10 cellular contexts compared by ENCODE assay signal in genomic region chr10:50397312-50398140, GRCh38.
DNase-seq lines count a peak whose midpoint lies in the region; ATAC-seq, FAIRE-seq and TF ChIP-seq lines count a peak whose summit lies in the region.
"Had no signal": no experiment of that assay in that cellular context is flagged by ENCODE, and none has a peak within 500 bp of the region (broad histone marks: within the 10 kb centered on the region; RNA-seq: fewer than 3 reads in every experiment).

No MANE protein-coding gene starts in this region.

- DNase-seq in SK-N-SH (no peak), IMR-90 (no peak), RCC 7860 (ENCODE audit: low spot score) (no peak), progenitor cell of endocrine pancreas (ENCODE audit: low spot score, unreplicated experiment) (no peak), NCI-H524 treated with DMSO at 0.1 percent for 48 hours (lab: John Stamatoyannopoulos, UW) (no peak)
- DNase-seq: pancreas had no signal

- dilution Hi-C loops in IMR-90 (cut with HindIII; ENCODE audit: low sequenced_read_pairs, unreplicated experiment), result no loop called here

- peak overlapping the region; percentile 10; the same call in 1 of the 2 replicates for H3K4ac ChIP-seq in IMR-90 (ENCODE audit: low read depth, low read length)

- H2AK5ac ChIP-seq in IMR-90 (ENCODE audit: low read depth, low read length), result peak overlapping the region; percentile 77; the same call in 1 of the 2 replicates

- H2BK15ac ChIP-seq in IMR-90 (ENCODE audit: low read depth, low read length), result no peak overlapping the region

- peaks cover 0 to 3% of the 10 kb centered on the region in 2 experiments for H3K36me3 ChIP-seq in SK-N-SH (replicated peaks in 1 of 2; ENCODE audit: control insufficient read depth in 1 of 2, insufficient read depth in 2 of 2, low read length in 1 of 2)
- no peaks in the 10 kb centered on the region for H3K36me3 ChIP-seq in IMR-90 (ENCODE audit: control insufficient read depth, insufficient read depth, low read length)
- H3K36me3 ChIP-seq in mesodermal cell (ENCODE audit: control insufficient read depth, insufficient read depth, low read length), result no peaks in the 10 kb centered on the region
- H3K36me3 ChIP-seq: pancreas had no signal

- 0 out of 2 replicates have a peak overlapping the region, but pooled peaks have one; percentile 25 for H2BK20ac ChIP-seq in IMR-90 (ENCODE audit: low read depth, low read length)

- H3K27me3 ChIP-seq in SK-N-SH (ENCODE audit: insufficient read depth) (no peaks in the 10 kb centered on the region), IMR-90 (ENCODE audit: control insufficient read depth, insufficient read depth, low read length) (no peaks in the 10 kb centered on the region)
- H3K27me3 ChIP-seq: pancreas had no signal

- intact Hi-C loops in IMR-90 (cut with micrococcal nuclease), result no loop called here

- no peak overlapping the region for H3K4me3 ChIP-seq in SK-N-SH (ENCODE audit: low read depth in 2 of 2, low read length in 1 of 2)
- H3K4me3 ChIP-seq in IMR-90 (ENCODE audit: insufficient read depth, low read depth, low read length), result no peak overlapping the region
- H3K4me3 ChIP-seq in mesodermal cell (ENCODE audit: extremely low read depth, insufficient read depth, low read length, poor library complexity, severe bottlenecking), result no peak overlapping the region
- H3K4me3 ChIP-seq: pancreas had no signal

- TF ChIP-seq EP300 in SK-N-SH (IDR thresholded peaks at IDR 0.05; ENCODE audit: borderline replicate concordance in 1 of 2, low read depth in 1 of 2, low read length in 1 of 2), result no peak

- TF ChIP-seq RAD21 in SK-N-SH (IDR thresholded peaks at IDR 0.05; ENCODE audit: low read length) (no peak), IMR-90 (IDR thresholded peaks at IDR 0.05; ENCODE audit: low read length) (no peak)

- FAIRE-seq in RCC 7860 (lab: Jason Lieb, UNC), result no peak
- FAIRE-seq: pancreas had no signal

- H3K4me1 ChIP-seq in SK-N-SH (ENCODE audit: control insufficient read depth in 1 of 2, insufficient read depth in 2 of 2, low read depth in 1 of 2, low read length in 1 of 2), result peaks cover 0 to 13% of the 10 kb centered on the region in 2 experiments; a peak in 2 of 4 replicates
- H3K4me1 ChIP-seq in IMR-90 (ENCODE audit: control insufficient read depth, insufficient read depth, low read length), result peaks cover 8% of the 10 kb centered on the region
- H3K4me1 ChIP-seq in mesodermal cell (ENCODE audit: control insufficient read depth, insufficient read depth, low read length, poor library complexity, severe bottlenecking), result peaks cover 29% of the 10 kb centered on the region

- CTCF ChIA-PET in SK-N-SH (lab: Yijun Ruan, JAX) (interaction anchor here (0.6 to 0.7 kb wide), 2 partner anchors 11 to 22 kb away, joined by 3 read pairs; no protein-coding TSS in a partner anchor), IMR-90 (lab: Yijun Ruan, JAX) (no interaction called here)

- H3K9me2 ChIP-seq in SK-N-SH, result no peaks in the 10 kb centered on the region

- peak overlapping the region; percentile 34; the same call in 1 of the 2 replicates for H4K91ac ChIP-seq in IMR-90 (ENCODE audit: insufficient read depth, low read depth, low read length)

- ATAC-seq in SK-N-SH treated with all-trans-retinoic acid at 6 μM for 48 hours, result no peak
- ATAC-seq in GM21825 (IDR thresholded peaks at IDR 0.05; ENCODE audit: unreplicated experiment), result peak; percentile 39
- no peak; the same call in 1 of the 2 replicates for ATAC-seq in IMR-90 (ENCODE audit: low read depth)
- ATAC-seq: pancreas had no signal

- peaks cover 46% of the 10 kb centered on the region for H3K79me2 ChIP-seq in SK-N-SH (ENCODE audit: insufficient read depth)

- H2BK120ac ChIP-seq in IMR-90 (ENCODE audit: low read depth, low read length), result peak overlapping the region; percentile 19; the same call in 1 of the 2 replicates

- H3K27ac ChIP-seq in SK-N-SH (ENCODE audit: low read depth in 2 of 2, low read length in 1 of 2) (0 out of 4 replicates have a peak overlapping the region, but pooled peaks of 1 of the 2 experiments have one; percentile 16), IMR-90 (ENCODE audit: insufficient read depth, low read length) (no peak overlapping the region), mesodermal cell (ENCODE audit: low read depth, low read length, severe bottlenecking) (peak overlapping the region; percentile 13)
- H3K27ac ChIP-seq: 22Rv1, pancreas had no signal

- H3K56ac ChIP-seq in IMR-90 (ENCODE audit: extremely low read depth, insufficient read depth, low read length), result peak overlapping the region; percentile 35; the same call in 1 of the 2 replicates

- no peak for TF ChIP-seq POLR2A in IMR-90 (IDR thresholded peaks at IDR 0.05; ENCODE audit: low read depth, low read length)

- H2AK9ac ChIP-seq in IMR-90 (replicated peaks; ENCODE audit: low read depth, low read length, poor library complexity), result peak overlapping the region; percentile 57

- no peak overlapping the region for H3K4me3 Mint-ChIP-seq in progenitor cell of endocrine pancreas (ENCODE audit: low read depth)

- H3K9me1 ChIP-seq in IMR-90 (ENCODE audit: insufficient read depth, low read length), result peaks cover 8% of the 10 kb centered on the region; the same call in 1 of the 2 replicates

- H3K4me2 ChIP-seq in SK-N-SH (peak overlapping the region; percentile 32; the same call in 1 of the 2 replicates), IMR-90 (ENCODE audit: low read depth, low read length) (peak overlapping the region; percentile 2; the same call in 1 of the 2 replicates)

- H3K27ac Mint-ChIP-seq in progenitor cell of endocrine pancreas, result no peak overlapping the region

- no peak for TF ChIP-seq CTCF in SK-N-SH (IDR thresholded peaks at IDR 0.05)
- no peak for TF ChIP-seq CTCF in IMR-90 (conservative IDR thresholded peaks at IDR 0.05; ENCODE audit: low read depth, low read length)
- no peak for TF ChIP-seq CTCF in progenitor cell of endocrine pancreas (IDR thresholded peaks at IDR 0.05; ENCODE audit: unreplicated experiment)

- 96% methylated on average over 8 of the region's 8 CpGs for WGBS in SK-N-SH (ENCODE audit: low lambda C conversion rate)
- WGBS in IMR-90 (ENCODE audit: extremely low coverage in 2 of 2, insufficient read length in 1 of 2), 2 experiments, result no CpG with 5 or more reads among the region's 8 CpGs
- 89 to 100% methylated on average over 1 to 3 of the region's 8 CpGs for WGBS in mesodermal cell (ENCODE audit: insufficient coverage in 2 of 2), 2 experiments

- H3K36me3 Mint-ChIP-seq in progenitor cell of endocrine pancreas (ENCODE audit: insufficient read depth), result no peaks in the 10 kb centered on the region

- H3K79me1 ChIP-seq in IMR-90 (ENCODE audit: low read depth in 1 of 2, low read length in 2 of 2), result peaks cover 42 to 64% of the 10 kb centered on the region in 2 experiments

- H3K9me3 ChIP-seq in SK-N-SH (no peaks in the 10 kb centered on the region), IMR-90 (ENCODE audit: control insufficient read depth, insufficient read depth, low read length) (no peaks in the 10 kb centered on the region), mesodermal cell (ENCODE audit: control insufficient read depth, low read length) (no peaks in the 10 kb centered on the region)
- H3K9me3 ChIP-seq: pancreas had no signal

- peaks cover 1% of the 10 kb centered on the region for H3K4me1 Mint-ChIP-seq in progenitor cell of endocrine pancreas (ENCODE audit: low read depth)

- no TSS peak for BruUV-seq in IMR-90 (replicated peaks; lab: Mats Ljungman, UMichigan)

- H3K27me3 Mint-ChIP-seq in progenitor cell of endocrine pancreas, result no peaks in the 10 kb centered on the region

- H4K8ac ChIP-seq in IMR-90 (ENCODE audit: low read depth in 2 of 2, low read length in 2 of 2), result no peak overlapping the region

- no peak overlapping the region for H4K5ac ChIP-seq in IMR-90 (ENCODE audit: low read depth, low read length)

- H3K9ac ChIP-seq in SK-N-SH (no peak overlapping the region), IMR-90 (ENCODE audit: low read depth, low read length) (no peak overlapping the region)

- in situ Hi-C loops in IMR-90 (cut with MboI; ENCODE audit: low sequenced_read_pairs), result no loop called here

- peak overlapping the region; percentile 4; the same call in 1 of the 2 replicates for H3K23ac ChIP-seq in IMR-90 (ENCODE audit: low read depth, low read length)

- H4K20me1 ChIP-seq in SK-N-SH (ENCODE audit: insufficient read depth) (no peaks in the 10 kb centered on the region), IMR-90 (ENCODE audit: insufficient read depth, low read length) (peaks cover 5% of the 10 kb centered on the region; the same call in 1 of the 2 replicates)

- H3K18ac ChIP-seq in IMR-90 (ENCODE audit: low read depth, low read length), result peak overlapping the region; percentile 36; the same call in 1 of the 2 replicates

- POLR2A ChIA-PET in SK-N-SH (lab: Yijun Ruan, JAX), result no interaction called here
- POLR2A ChIA-PET in IMR-90 (lab: Charles Lee; ENCODE audit: unreplicated experiment), result no interaction called here

- peaks cover 13% of the 10 kb centered on the region for H3F3A ChIP-seq in SK-N-SH (replicated peaks; ENCODE audit: insufficient read depth)

- no peaks in the 10 kb centered on the region for H3K9me3 Mint-ChIP-seq in progenitor cell of endocrine pancreas (ENCODE audit: low read depth)

- H2BK5ac ChIP-seq in IMR-90 (ENCODE audit: low read depth, low read length, poor library complexity, severe bottlenecking), result no peak overlapping the region

- H2AFZ ChIP-seq in SK-N-SH (ENCODE audit: low read depth) (no peak overlapping the region), IMR-90 (replicated peaks; ENCODE audit: low read length, poor library complexity) (no peak overlapping the region)

- peak overlapping the region; percentile 46 for H3K14ac ChIP-seq in IMR-90 (replicated peaks; ENCODE audit: low read depth, low read length)

TF ChIP-seq in SK-N-SH, 30 proteins besides CTCF, POLR2A, EP300 and RAD21 (continues in another document):
- no peak for TF ChIP-seq EZH2phosphoT487 (IDR thresholded peaks at IDR 0.05; ENCODE audit: borderline replicate concordance, low read depth)
- no peak for TF ChIP-seq MXI1 (IDR thresholded peaks at IDR 0.05; ENCODE audit: low read depth, low read length)

TF ChIP-seq in IMR-90, 13 proteins besides CTCF, POLR2A, EP300 and RAD21 (continues in another document):
- TF ChIP-seq MAFK (IDR thresholded peaks at IDR 0.05; ENCODE audit: low read depth, low read length) (no peak), CEBPB (IDR thresholded peaks at IDR 0.05; ENCODE audit: low read depth, low read length) (no peak), USF2 (IDR thresholded peaks at IDR 0.05; ENCODE audit: low read depth, low read length) (no peak), NFE2L2 (IDR thresholded peaks at IDR 0.05; ENCODE audit: low read depth, low read length) (no peak), SMC3 (IDR thresholded peaks at IDR 0.05; ENCODE audit: low read depth, low read length) (no peak), FOS (IDR thresholded peaks at IDR 0.05; ENCODE audit: low read depth, low read length) (no peak), RFX5 (IDR thresholded peaks at IDR 0.05; ENCODE audit: low read depth, low read length) (no peak)
